ENCODE assay signal across 20 cellular contexts in genomic region chr10:122544493-122544892, GRCh38. TPM values are rescaled to one million over a fixed set of nuclear protein-coding genes. Genes with fewer than 3 reads are reported as not detected.
"Had no signal": no experiment of that assay in that cellular context is flagged by ENCODE, and none has a peak within 500 bp of the region (broad histone marks: within the 10 kb centered on the region; RNA-seq: fewer than 3 reads in every experiment).

No MANE protein-coding gene starts in this region.

- H3K27ac ChIP-seq: breast epithelium, gastroesophageal sphincter, suprapubic skin had no signal

- H3K36me3 ChIP-seq: breast epithelium, gastroesophageal sphincter, suprapubic skin had no signal

- H3K27me3 Mint-ChIP-seq: naive thymus-derived CD8-positive, alpha-beta T cell had no signal

- H3K9me3 Mint-ChIP-seq: activated CD4-positive, alpha-beta memory T cell treated with anti-CD3 and anti-CD28 coated beads, Interleukin-2, amount 10 ng/mL, durations not matched to agents 7 days and 5 days; activated T-cell treated with anti-CD3 and anti-CD28 coated beads, Interleukin-2, amount 50 U/mL, for 72 hours; naive thymus-derived CD8-positive, alpha-beta T cell; type B pancreatic cell had no signal

- H3K36me3 Mint-ChIP-seq: naive thymus-derived CD8-positive, alpha-beta T cell; type B pancreatic cell had no signal

- H3K9me3 ChIP-seq: breast epithelium, gastroesophageal sphincter, suprapubic skin had no signal

- H3K4me3 ChIP-seq: breast epithelium, gastroesophageal sphincter, suprapubic skin had no signal

- H3K27ac Mint-ChIP-seq: activated CD4-positive, alpha-beta memory T cell treated with anti-CD3 and anti-CD28 coated beads, Interleukin-2, amount 10 ng/mL, durations not matched to agents 7 days and 5 days; type B pancreatic cell had no signal

- H3K4me3 Mint-ChIP-seq: activated CD4-positive, alpha-beta memory T cell treated with anti-CD3 and anti-CD28 coated beads, Interleukin-2, amount 10 ng/mL, durations not matched to agents 7 days and 5 days; activated T-cell treated with anti-CD3 and anti-CD28 coated beads, Interleukin-2, amount 50 U/mL, for 72 hours; type B pancreatic cell had no signal

- DNase-seq: activated CD4-positive, alpha-beta memory T cell treated with anti-CD3 and anti-CD28 coated beads, Interleukin-2, amount 10 ng/mL, durations not matched to agents 7 days and 5 days; activated CD4-positive, alpha-beta T cell treated with anti-CD3 and anti-CD28 coated beads for 4 hours; activated CD8-positive, alpha-beta memory T cell treated with anti-CD3 and anti-CD28 coated beads, Interleukin-2, amount 50 U/mL, for 48 hours; activated gamma-delta T cell; activated T-cell treated with anti-CD3 and anti-CD28 coated beads, Interleukin-2, amount 50 U/mL, for 72 hours; aorta; dermis blood vessel endothelial cell; erythroblast; left colon; nucleus accumbens; retina; stimulated activated CD4-positive, alpha-beta T cell treated with anti-CD3 and anti-CD28 coated beads, Interleukin-2, amount 100 ng/mL, for 48 hours; stimulated activated naive CD4-positive, alpha-beta T cell treated with Interleukin-2 at 50 U/mL for 16 hours had no signal

- ATAC-seq: gastroesophageal sphincter; naive thymus-derived CD8-positive, alpha-beta T cell had no signal

- H3K27me3 ChIP-seq: breast epithelium, gastroesophageal sphincter, suprapubic skin had no signal

- H3K4me1 ChIP-seq: breast epithelium, gastroesophageal sphincter had no signal

RNA-seq across cellular contexts. Expression of gene DMBT1, which starts 16.1 kb away (rescaled TPM):
- total RNA-seq: activated T-cell treated with anti-CD3 and anti-CD28 coated beads, Interleukin-2, amount 50 U/mL, for 72 hours; dermis blood vessel endothelial cell; lung microvascular endothelial cell; mononuclear cell; naive thymus-derived CD8-positive, alpha-beta T cell had no signal
